Comparison of ENCODE assay signal across 21 cellular contexts in the genomic region with DNA sequence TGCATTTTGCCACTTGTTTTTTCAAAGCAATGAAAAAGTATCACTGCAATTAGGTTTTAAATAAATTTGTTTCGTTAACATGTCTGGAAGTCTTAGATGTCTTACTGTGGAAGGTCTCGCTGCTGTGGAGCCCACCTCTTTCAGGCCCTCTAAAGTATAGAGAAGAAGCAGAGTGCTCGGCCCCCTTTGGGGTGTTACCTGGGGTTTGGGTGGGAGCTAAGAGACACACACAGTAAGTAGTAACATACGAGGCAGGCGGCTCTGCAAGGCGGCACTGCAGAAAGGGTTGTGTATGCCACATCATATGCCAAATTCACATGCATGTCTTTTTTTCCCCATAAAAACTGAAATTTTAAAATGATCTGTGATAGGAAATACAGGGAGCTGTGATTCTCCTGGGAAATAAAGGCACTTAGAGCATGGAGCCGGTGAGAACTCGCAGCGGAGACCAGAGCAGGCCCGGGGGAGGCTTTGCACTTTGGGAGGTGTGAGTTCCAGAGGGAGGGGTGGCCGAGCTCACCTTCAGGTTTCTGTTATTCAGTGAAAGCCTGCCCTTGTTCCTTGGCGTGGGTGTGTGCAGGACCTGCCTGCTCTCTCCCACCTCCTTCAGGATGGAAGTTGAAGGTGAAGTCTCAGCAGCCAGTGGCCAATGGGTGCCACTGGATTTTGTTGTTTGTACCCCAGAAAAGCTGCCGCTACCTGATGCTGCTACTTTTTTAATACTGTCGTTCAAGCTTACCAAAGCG. TPM values are rescaled to one million over a fixed set of nuclear protein-coding genes. Genes with fewer than 3 reads are reported as not detected.
DNase-seq lines count a peak whose midpoint lies in the region; ATAC-seq and TF ChIP-seq lines count a peak whose summit lies in the region.
"Had no signal": no experiment of that assay in that cellular context is flagged by ENCODE, and none has a peak within 500 bp of the region (broad histone marks: within the 10 kb centered on the region; RNA-seq: fewer than 3 reads in every experiment).

No MANE protein-coding gene starts in this region.

- ATAC-seq in WTC11 (peak; percentile 73), foreskin keratinocyte (no peak)
- ATAC-seq: body of pancreas; stimulated activated naive B cell treated with anti-CD40 and anti-IgM and Interleukin-4, amounts not matched to agents 10 μg/mL and 1 μg/mL and 100 μg/mL, for 72 hours had no signal

- H3K23me2 ChIP-seq in H9 (ENCODE audit: insufficient read length, low read depth, low read length, poor library complexity, severe bottlenecking): no peaks in the 10 kb centered on the region

- H3K18ac ChIP-seq in H9 (ENCODE audit: insufficient read length, low read depth, low read length): no peak overlapping the region

- no peak overlapping the region for H3K27ac ChIP-seq in H9 (ENCODE audit: insufficient read length, low read depth, low read length)
- no peak overlapping the region for H3K27ac ChIP-seq in foreskin keratinocyte
- H3K27ac ChIP-seq in rectal smooth muscle tissue (ENCODE audit: low read depth, low read length): peak overlapping the region; percentile 25
- no peak overlapping the region for H3K27ac ChIP-seq in ascending aorta
- H3K27ac ChIP-seq: body of pancreas, SJCRH30, testis had no signal

- H3K79me2 ChIP-seq in H9 (ENCODE audit: insufficient read depth, low read length): peaks cover 2% of the 10 kb centered on the region; the same call in 1 of the 2 replicates

- POLR2A ChIA-PET in WTC11 (lab: Charles Lee): no interaction called here

- H3K9me3 Mint-ChIP-seq in H9 (no peaks in the 10 kb centered on the region; a peak in 1 of 5 replicates), WTC11 (no peaks in the 10 kb centered on the region)
- H3K9me3 Mint-ChIP-seq: stimulated activated naive B cell treated with anti-CD40 and anti-IgM and Interleukin-4, amounts not matched to agents 10 μg/mL and 1 μg/mL and 100 μg/mL, for 72 hours had no signal

- no peak overlapping the region for H3K4me3 Mint-ChIP-seq in H9
- H3K4me3 Mint-ChIP-seq in WTC11: no peak overlapping the region
- H3K4me3 Mint-ChIP-seq: stimulated activated naive B cell treated with anti-CD40 and anti-IgM and Interleukin-4, amounts not matched to agents 10 μg/mL and 1 μg/mL and 100 μg/mL, for 72 hours had no signal

- H4K8ac ChIP-seq in H9 (replicated peaks; ENCODE audit: insufficient read length, low read depth, low read length): no peak overlapping the region

- H2BK20ac ChIP-seq in H9 (ENCODE audit: low read depth, low read length, poor library complexity, severe bottlenecking): no peak overlapping the region

- H2AFZ ChIP-seq in H9 (ENCODE audit: low read length): no peak overlapping the region

- no peak overlapping the region for H4K5ac ChIP-seq in H9 (ENCODE audit: insufficient read length, low read depth, low read length)

- TF ChIP-seq CTCF in H9 (conservative IDR thresholded peaks at IDR 0.05): peak; percentile 38; the same call in 2 of the 3 replicates
- TF ChIP-seq CTCF in WTC11 (IDR thresholded peaks at IDR 0.05): no peak
- peak; percentile 15 for TF ChIP-seq CTCF in foreskin keratinocyte (conservative IDR thresholded peaks at IDR 0.05)
- TF ChIP-seq CTCF in ascending aorta (IDR thresholded peaks at IDR 0.05): no peak

- H3K56ac ChIP-seq in H9 (ENCODE audit: insufficient read length, low read depth, low read length): no peak overlapping the region

- H4K20me1 ChIP-seq in H9 (ENCODE audit: control insufficient read depth, insufficient read depth, insufficient read length): no peaks in the 10 kb centered on the region

- peaks cover 9 to 38% (median 27%) of the 10 kb centered on the region in 3 experiments; a peak in 5 of 7 replicates for H3K36me3 Mint-ChIP-seq in H9 (ENCODE audit: insufficient read depth in 1 of 3, low read depth in 3 of 3)
- peaks cover 24% of the 10 kb centered on the region for H3K36me3 Mint-ChIP-seq in WTC11

- CTCF ChIA-PET in WTC11 (lab: Charles Lee): interaction anchor here (1.0 to 1.2 kb wide), 4 partner anchors 14 to 58 kb away, joined by 3 to 4 read pairs (median 4); no protein-coding TSS in a partner anchor

- H4K91ac ChIP-seq in H9 (ENCODE audit: insufficient read length, low read depth, low read length): no peak overlapping the region

- H2BK120ac ChIP-seq in H9 (ENCODE audit: low read depth, low read length, poor library complexity, severe bottlenecking): no peak overlapping the region

- no peak overlapping the region for H3K4me3 ChIP-seq in rectal smooth muscle tissue (ENCODE audit: low read length)
- H3K4me3 ChIP-seq in ascending aorta: no peak overlapping the region
- H3K4me3 ChIP-seq: body of pancreas, MG63, SJCRH30, testis had no signal

- H3T11ph ChIP-seq in H9 (ENCODE audit: low read length): no peak overlapping the region

- H3K27me3 Mint-ChIP-seq in H9 (ENCODE audit: low read depth) (no peaks in the 10 kb centered on the region; the same call in 1 of the 2 replicates), WTC11 (ENCODE audit: low read depth) (no peaks in the 10 kb centered on the region)
- H3K27me3 Mint-ChIP-seq: progenitor cell of endocrine pancreas; stimulated activated naive B cell treated with anti-CD40 and anti-IgM and Interleukin-4, amounts not matched to agents 10 μg/mL and 1 μg/mL and 100 μg/mL, for 72 hours had no signal

- H3K27ac Mint-ChIP-seq in H9 (peak overlapping the region in 2 of 3 experiments; percentile 34 to 45; a peak in 2 of 7 replicates), WTC11 (0 out of 2 replicates have a peak overlapping the region, but pooled peaks have one; percentile 11)
- H3K27ac Mint-ChIP-seq: progenitor cell of endocrine pancreas had no signal

- H3K4me2 ChIP-seq in H9 (ENCODE audit: insufficient read depth, insufficient read length, low read length): no peak overlapping the region

- H3K9ac ChIP-seq in H9 (ENCODE audit: extremely low read depth, insufficient read length, low read length) (no peak overlapping the region), rectal smooth muscle tissue (ENCODE audit: low read length) (no peak overlapping the region)

- no CpG with 5 or more reads among the region's 15 CpGs for WGBS in H9 (ENCODE audit: extremely low coverage, insufficient read length, low lambda C conversion rate)

- no peak overlapping the region for H2BK15ac ChIP-seq in H9 (ENCODE audit: low read depth, low read length)

- H2AK5ac ChIP-seq in H9 (ENCODE audit: insufficient read length, low read length): no peak overlapping the region

- no peak overlapping the region for H2BK5ac ChIP-seq in H9 (ENCODE audit: insufficient read length, low read length)

- H3K36me3 ChIP-seq in rectal smooth muscle tissue (ENCODE audit: control insufficient read depth, insufficient read depth, low read length): peaks cover 16% of the 10 kb centered on the region
- H3K36me3 ChIP-seq in ascending aorta: peaks cover 43 to 46% of the 10 kb centered on the region in 2 donors

- H3K4me1 ChIP-seq in H9 (ENCODE audit: insufficient read depth, low read length) (no peaks in the 10 kb centered on the region), foreskin keratinocyte (no peaks in the 10 kb centered on the region), rectal smooth muscle tissue (ENCODE audit: control insufficient read depth, insufficient read depth, low read length) (peaks cover 8% of the 10 kb centered on the region), ascending aorta (no peaks in the 10 kb centered on the region)
- H3K4me1 ChIP-seq: body of pancreas, SJCRH30, testis had no signal

- H3K79me1 ChIP-seq in H9 (ENCODE audit: insufficient read depth, low read depth, low read length, poor library complexity, severe bottlenecking): no peaks in the 10 kb centered on the region

- H3K9me3 ChIP-seq in H9 (ENCODE audit: control insufficient read depth, low read depth, low read length) (no peaks in the 10 kb centered on the region), ascending aorta (no peaks in the 10 kb centered on the region)
- H3K9me3 ChIP-seq: body of pancreas, MG63, SJCRH30, testis had no signal

- H3K14ac ChIP-seq in H9 (ENCODE audit: insufficient read depth, low read length): no peak overlapping the region

- no peak for DNase-seq in H9
- DNase-seq in WTC11 (ENCODE audit: low spot score): no peak
- no peak for DNase-seq in foreskin keratinocyte
- DNase-seq in HUDEP-2 (lab: John Stamatoyannopoulos, UW; ENCODE audit: unreplicated experiment in 76 of 76): no peak
- DNase-seq in ascending aorta (ENCODE audit: low spot score in 2 of 2): no peak
- DNase-seq in NCI-H1048 (lab: John Stamatoyannopoulos, UW): no peak
- DNase-seq: activated CD4-positive, alpha-beta T cell treated with anti-CD3 and anti-CD28 coated beads, Interleukin-2, amount 50 U/mL, for 48 hours; activated CD8-positive, alpha-beta memory T cell treated with anti-CD3 and anti-CD28 coated beads, Interleukin-2, amount 50 U/mL, for 48 hours; body of pancreas; cerebellar nuclear complex; KG1; MG63; NCI-H1417; NCI-H2081; NCI-H2227 treated with DMSO at 0.1 percent for 48 hours; SJCRH30; stimulated activated CD4-positive, alpha-beta T cell treated with anti-CD3 and anti-CD28 coated beads, Interleukin-15, amount 100 ng/mL, for 24 hours; stimulated activated naive B cell treated with anti-CD40 and anti-IgM and Interleukin-4, amounts not matched to agents 10 μg/mL and 1 μg/mL and 100 μg/mL, for 72 hours; testis had no signal

- H3K27me3 ChIP-seq in H9 (ENCODE audit: insufficient read depth, low read length): no peaks in the 10 kb centered on the region
- H3K27me3 ChIP-seq in foreskin keratinocyte: no peaks in the 10 kb centered on the region
- no peaks in the 10 kb centered on the region for H3K27me3 ChIP-seq in rectal smooth muscle tissue (ENCODE audit: control insufficient read depth, insufficient read depth, low read length)
- no peaks in the 10 kb centered on the region for H3K27me3 ChIP-seq in ascending aorta
- H3K27me3 ChIP-seq: body of pancreas, MG63, SJCRH30, testis had no signal

- intact Hi-C loops in ascending aorta (cut with DNase I): no loop called here

- no peak overlapping the region for H3K23ac ChIP-seq in H9 (ENCODE audit: insufficient read length, low read depth, low read length)

- no peak overlapping the region for H3K4ac ChIP-seq in H9 (ENCODE audit: low read depth, low read length)

- H2BK12ac ChIP-seq in H9 (ENCODE audit: insufficient read length, low read depth, low read length): no peak overlapping the region

- H3K4me1 Mint-ChIP-seq in H9: peaks cover 10 to 13% of the 10 kb centered on the region in 2 experiments
- peaks cover 5% of the 10 kb centered on the region; the same call in 1 of the 2 replicates for H3K4me1 Mint-ChIP-seq in WTC11

TF ChIP-seq in WTC11, 78 proteins besides CTCF, POLR2A, EP300 and RAD21:
- TF ChIP-seq HMGA2 (CRISPR knock-in tag; IDR thresholded peaks at IDR 0.05) (no peak), RORB (CRISPR knock-in tag; IDR thresholded peaks at IDR 0.05) (no peak), TEAD1 (CRISPR knock-in tag; IDR thresholded peaks at IDR 0.05) (no peak)

RNA-seq across cellular contexts. Expression of a gene that starts 35.7 kb away (rescaled TPM):
- 6.0 and 6.3 TPM in 2 replicates for total RNA-seq in H9 (2021)
- 30.6 to 41.6 TPM (median 36.3 TPM) in 3 replicates for total RNA-seq in WTC11 (2021)
- 2.4 and 23.6 TPM in 2 replicates for total RNA-seq in foreskin keratinocyte
- 0.89 and 13.6 TPM in 2 replicates for polyA plus RNA-seq in foreskin keratinocyte
- 2.7 TPM for total RNA-seq in ascending aorta

RNA-seq across cellular contexts. Expression of a gene that starts 59.4 kb away (rescaled TPM):
- total RNA-seq in H9 (2021) (27.9 and 32.9 TPM in 2 replicates), WTC11 (2021) (29.3 to 34.5 TPM (median 29.7 TPM) in 3 replicates), foreskin keratinocyte (24.3 and 27.5 TPM in 2 replicates), ascending aorta (7.9 TPM)
- 6.0 and 6.7 TPM in 2 replicates for polyA plus RNA-seq in foreskin keratinocyte

Comparison
In these comparisons a context has a peak if more than half of its experiments do, and no peak if none do; other contexts are left out.
1. CTCF ChIP-seq: peak in H9 (single experiment) and foreskin keratinocyte (single experiment); none in WTC11 (single experiment) and ascending aorta (0 of 3).